26 cellular contexts compared by ENCODE assay signal in genomic region chr20:60786686-60787217, GRCh38.
A peak's percentile ranks its signal among the peaks of the same experiment; 100 is the strongest.
DNase-seq lines count a peak whose midpoint lies in the region; ATAC-seq, FAIRE-seq and TF ChIP-seq lines count a peak whose summit lies in the region.
"Had no signal": no experiment of that assay in that cellular context is flagged by ENCODE, and none has a peak within 500 bp of the region (broad histone marks: within the 10 kb centered on the region; RNA-seq: fewer than 3 reads in every experiment).

No MANE protein-coding gene starts in this region.

- H3K9ac ChIP-seq in H1 (replicated peaks in 1 of 4; ENCODE audit: extremely low read depth in 1 of 4, low read depth in 3 of 4, low read length in 3 of 4) (no peak overlapping the region), HepG2 (ENCODE audit: insufficient read depth, low read depth, low read length) (no peak overlapping the region)
- H3K9ac ChIP-seq: BLaER1 treated with 17β-estradiol and CSF1 and Interleukin-3, amounts not matched to agents 10 nM and 100 nM; GM23248 had no signal

- H3K36me3 ChIP-seq in RWPE2 (ENCODE audit: low read depth) (no peaks in the 10 kb centered on the region), H1 (ENCODE audit: control insufficient read depth in 2 of 4, insufficient read depth in 4 of 4, low read length in 3 of 4) (no peaks in the 10 kb centered on the region), HepG2 (replicated peaks in 1 of 2; ENCODE audit: control insufficient read depth in 1 of 2, insufficient read depth in 2 of 2, low read length in 2 of 2) (no peaks in the 10 kb centered on the region), A673 (ENCODE audit: insufficient read depth, low read length, poor library complexity, severe bottlenecking) (no peaks in the 10 kb centered on the region), pancreas (no peaks in the 10 kb centered on the region)
- H3K36me3 ChIP-seq: BE2C; BLaER1 treated with 17β-estradiol and CSF1 and Interleukin-3, amounts not matched to agents 10 nM and 100 nM had no signal

- TF ChIP-seq POLR2A in H1 (IDR thresholded peaks at IDR 0.05; ENCODE audit: control extremely low read depth in 1 of 2, low read depth in 2 of 2, low read length in 2 of 2) (no peak), HepG2 (IDR thresholded peaks at IDR 0.05; ENCODE audit: insufficient read depth in 1 of 2, low read depth in 2 of 2, low read length in 2 of 2) (no peak)

- ATAC-seq in RWPE2 (ENCODE audit: low read depth) (0 out of 3 replicates have a peak, but pooled peaks have one; percentile 44), HepG2 (no peak), pancreas (no peak)
- ATAC-seq: GM12878, HCT116 had no signal

- no peaks in the 10 kb centered on the region for H3K79me1 ChIP-seq in H1 (ENCODE audit: low read depth, low read length)

- H4K20me1 ChIP-seq in H1 (replicated peaks in 1 of 2; ENCODE audit: control insufficient read depth in 1 of 2, insufficient read depth in 2 of 2, low read length in 2 of 2): peaks cover 0 to 2% of the 10 kb centered on the region in 2 experiments
- no peaks in the 10 kb centered on the region for H4K20me1 ChIP-seq in HepG2 (ENCODE audit: insufficient read depth, low read length)
- H4K20me1 ChIP-seq: BLaER1 treated with 17β-estradiol and CSF1 and Interleukin-3, amounts not matched to agents 10 nM and 100 nM had no signal

- FAIRE-seq in H1 (lab: Jason Lieb, UNC): no peak
- FAIRE-seq in HepG2 (lab: Jason Lieb, UNC): no peak
- no peak for FAIRE-seq in pancreas (lab: Jason Lieb, UNC)
- FAIRE-seq: A204.1, G401.6, GM12878, GM19239 had no signal

- no peaks in the 10 kb centered on the region for H3K4me1 ChIP-seq in RWPE2 (ENCODE audit: insufficient read depth, poor library complexity, severe bottlenecking)
- peaks cover 0 to 10% (median 0%) of the 10 kb centered on the region in 4 experiments; a peak in 4 of 7 replicates for H3K4me1 ChIP-seq in H1 (replicated peaks in 1 of 4; ENCODE audit: control insufficient read depth in 3 of 4, insufficient read depth in 4 of 4, low read length in 3 of 4)
- H3K4me1 ChIP-seq in HepG2 (ENCODE audit: insufficient read depth, low read length): no peaks in the 10 kb centered on the region
- no peaks in the 10 kb centered on the region for H3K4me1 ChIP-seq in A673 (ENCODE audit: insufficient read depth, low read length, poor library complexity, severe bottlenecking)
- no peaks in the 10 kb centered on the region for H3K4me1 ChIP-seq in pancreas
- H3K4me1 ChIP-seq: BE2C had no signal

- no TSS peak for BruUV-seq in HepG2 (replicated peaks; lab: Mats Ljungman, UMichigan)
- no TSS peak for BruUV-seq in A673 (replicated peaks; lab: Mats Ljungman, UMichigan)

- H3K79me2 ChIP-seq in H1 (ENCODE audit: control insufficient read depth in 1 of 2, insufficient read depth in 2 of 2, low read length in 2 of 2) (no peaks in the 10 kb centered on the region), HepG2 (ENCODE audit: insufficient read depth, low read length) (no peaks in the 10 kb centered on the region)

- H3K14ac ChIP-seq in H1 (ENCODE audit: insufficient read length): no peak overlapping the region

- DNase-seq in Daoy (ENCODE audit: low read depth) (peak; percentile 17), RWPE2 (ENCODE audit: low spot score) (no peak), H1 (ENCODE audit: low read depth in 1 of 2, low spot score in 2 of 2) (no peak), HepG2 (ENCODE audit: low spot score) (no peak), A673 (ENCODE audit: low spot score) (no peak), pancreas (no peak), NCI-H1105 treated with DMSO at 0.1 percent for 48 hours (lab: John Stamatoyannopoulos, UW) (no peak)
- DNase-seq in activated CD4-positive, alpha-beta T cell treated with anti-CD3 and anti-CD28 coated beads, Interleukin-2, amount 50 U/mL, for 1 hour: no peak
- DNase-seq: ACHN; AML-193; BE2C; Calu3; CD4-positive, alpha-beta T cell; COR-L47; DMS53; DMS79 treated with DMSO at 0.1 percent for 48 hours; H9; HFFc6 had no signal

- no peak overlapping the region for H3K27ac ChIP-seq in RWPE2 (ENCODE audit: poor library complexity, severe bottlenecking)
- no peak overlapping the region for H3K27ac ChIP-seq in H1 (ENCODE audit: low read depth, low read length)
- no peak overlapping the region for H3K27ac ChIP-seq in HepG2 (ENCODE audit: extremely low read length, insufficient read depth, low read length)
- no peak overlapping the region for H3K27ac ChIP-seq in A673 (ENCODE audit: low read depth, low read length, poor library complexity, severe bottlenecking)
- H3K27ac ChIP-seq in pancreas: no peak overlapping the region
- H3K27ac ChIP-seq: 22Rv1; BLaER1 treated with 17β-estradiol and CSF1 and Interleukin-3, amounts not matched to agents 10 nM and 100 nM; GM23248 had no signal

- H3K4me3 ChIP-seq in RWPE2 (ENCODE audit: severe bottlenecking) (no peak overlapping the region), H1 (ENCODE audit: extremely low read depth in 1 of 4, insufficient read depth in 2 of 4, low read depth in 3 of 4, low read length in 4 of 4) (no peak overlapping the region), HepG2 (replicated peaks in 1 of 3; ENCODE audit: insufficient read depth in 1 of 3, low read depth in 2 of 3, low read length in 3 of 3) (no peak overlapping the region), A673 (ENCODE audit: low read depth, low read length, poor library complexity, severe bottlenecking) (no peak overlapping the region), pancreas (no peak overlapping the region)
- H3K4me3 ChIP-seq: BLaER1 treated with 17β-estradiol and CSF1 and Interleukin-3, amounts not matched to agents 10 nM and 100 nM; GM12878; GM23248 had no signal

- H3K23ac ChIP-seq in H1 (ENCODE audit: insufficient read length): no peak overlapping the region

- peak overlapping the region; percentile 94; the same call in 1 of the 2 replicates for H2BK12ac ChIP-seq in H1 (ENCODE audit: low read depth, low read length)

- TF ChIP-seq CTCF in RWPE2 (IDR thresholded peaks at IDR 0.05; ENCODE audit: poor library complexity, severe bottlenecking): no peak
- no peak for TF ChIP-seq CTCF in H1 (IDR thresholded peaks at IDR 0.05; ENCODE audit: control extremely low read depth in 1 of 3, insufficient read depth in 1 of 3, low read depth in 1 of 3, low read length in 3 of 3)
- no peak for TF ChIP-seq CTCF in HepG2 (CRISPR knock-in tag; IDR thresholded peaks at IDR 0.05)
- no peak for TF ChIP-seq CTCF in A673 (conservative IDR thresholded peaks at IDR 0.05; ENCODE audit: low read depth, low read length)
- no peak for TF ChIP-seq CTCF in pancreas (IDR thresholded peaks at IDR 0.05)

- TF ChIP-seq EP300 in H1 (IDR thresholded peaks at IDR 0.05; ENCODE audit: borderline replicate concordance in 1 of 2, low read depth in 2 of 2, low read length in 2 of 2): no peak
- no peak for TF ChIP-seq EP300 in HepG2 (IDR thresholded peaks at IDR 0.05; ENCODE audit: low read depth in 2 of 2, low read length in 2 of 2)
- no peak for TF ChIP-seq EP300 in HepG2 (CRISPR knock-in tag; IDR thresholded peaks at IDR 0.05; ENCODE audit: borderline replicate concordance)

- H2BK5ac ChIP-seq in H1 (ENCODE audit: low read depth, low read length): 0 out of 2 replicates have a peak overlapping the region, but pooled peaks have one; percentile 5

- no peak overlapping the region for H4K91ac ChIP-seq in H1 (replicated peaks; ENCODE audit: insufficient read length, low read length)

- no peak overlapping the region for H4K5ac ChIP-seq in H1 (ENCODE audit: insufficient read length, low read depth, low read length)

- POLR2A ChIA-PET in H1 (lab: Charles Lee; ENCODE audit: partially characterized antibody): no interaction called here
- POLR2A ChIA-PET in HepG2 (lab: Yijun Ruan, JAX): no interaction called here
- POLR2A ChIA-PET in A673 (lab: Charles Lee; ENCODE audit: low non-redundant PET): no interaction called here

- 0 out of 2 replicates have a peak overlapping the region, but pooled peaks have one; percentile 24 for H2AK5ac ChIP-seq in H1 (ENCODE audit: low read depth, low read length)

- no peak overlapping the region for H3K4ac ChIP-seq in H1 (replicated peaks; ENCODE audit: insufficient read length, low read depth, low read length)

- peaks cover 86% of the 10 kb centered on the region for H3K27me3 ChIP-seq in RWPE2 (ENCODE audit: insufficient read depth, poor library complexity, severe bottlenecking)
- H3K27me3 ChIP-seq in H1 (replicated peaks in 1 of 4; ENCODE audit: control insufficient read depth in 3 of 4, extremely low read depth in 1 of 4, insufficient read depth in 3 of 4, low read length in 3 of 4): no peaks in the 10 kb centered on the region; a peak in 1 of 7 replicates
- H3K27me3 ChIP-seq in HepG2 (ENCODE audit: control insufficient read depth in 1 of 2, insufficient read depth in 2 of 2, low read length in 2 of 2): no peaks in the 10 kb centered on the region
- peaks cover 18% of the 10 kb centered on the region for H3K27me3 ChIP-seq in A673 (replicated peaks; ENCODE audit: insufficient read depth, low read depth, low read length, poor library complexity)
- H3K27me3 ChIP-seq in pancreas: peaks cover 0 to 6% (median 2%) of the 10 kb centered on the region in 4 donors
- H3K27me3 ChIP-seq: BE2C; BLaER1 treated with 17β-estradiol and CSF1 and Interleukin-3, amounts not matched to agents 10 nM and 100 nM had no signal

- H2BK120ac ChIP-seq in H1 (replicated peaks; ENCODE audit: low read depth, low read length): no peak overlapping the region

- H3K56ac ChIP-seq in H1 (replicated peaks; ENCODE audit: insufficient read length, low read depth, low read length): no peak overlapping the region

- intact Hi-C loops in HepG2 (cut with micrococcal nuclease; ENCODE audit: unreplicated experiment): no loop called here
- intact Hi-C loops in A673 (cut with micrococcal nuclease; ENCODE audit: unreplicated experiment): no loop called here
- intact Hi-C loops in pancreas (cut with DNase I): no loop called here

- in situ Hi-C loops in HepG2 (cut with HindIII; ENCODE audit: extremely low pct_ligation_motif_present, low pct_unique_long_range_greater_than_20kb): no loop called here

- CTCF ChIA-PET in H1 (lab: Charles Lee; ENCODE audit: partially characterized antibody) (interaction anchor here (1.3 kb wide), 1 partner anchor 9 kb away, joined by 4 read pairs; no protein-coding TSS in a partner anchor), HepG2 (lab: Yijun Ruan, JAX; ENCODE audit: low intra/inter-chr PET ratio, low total read pairs) (no interaction called here), A673 (lab: Charles Lee) (no interaction called here)

- peaks cover 2% of the 10 kb centered on the region; the same call in 1 of the 2 replicates for H3K23me2 ChIP-seq in H1 (ENCODE audit: low read depth, low read length)

- 100% methylated on average over 4 of the region's 4 CpGs; no CpG with 5 or more reads in 1 of the 2 experiments for WGBS in H1 (ENCODE audit: extremely low coverage in 1 of 2, insufficient coverage in 1 of 2, insufficient read length in 1 of 2, insufficient replicate concordance in 2 of 2, low coverage in 1 of 2, low lambda C conversion rate in 2 of 2, missing lambda C conversion rate in 1 of 2), 2 experiments
- 44% methylated on average over 4 of the region's 4 CpGs for WGBS in HepG2 (ENCODE audit: low lambda C conversion rate)
- WGBS in pancreas, 2 donors: 61 to 72% methylated on average over 4 of the region's 4 CpGs

- H3K18ac ChIP-seq in H1 (ENCODE audit: extremely low read depth, low read length): 0 out of 2 replicates have a peak overlapping the region, but pooled peaks have one; percentile 9

- peak overlapping the region; percentile 72; the same call in 1 of the 2 replicates for H2BK20ac ChIP-seq in H1 (ENCODE audit: low read length)

- peak overlapping the region; percentile 62; the same call in 1 of the 2 replicates for H2BK15ac ChIP-seq in H1 (ENCODE audit: low read length)

- no peak overlapping the region for H4K8ac ChIP-seq in H1 (ENCODE audit: extremely low read depth, insufficient read depth, low read length)

- H2AFZ ChIP-seq in H1 (ENCODE audit: low read length): no peak overlapping the region
- H2AFZ ChIP-seq in HepG2 (ENCODE audit: low read length): no peak overlapping the region
- H2AFZ ChIP-seq: GM23248 had no signal

- TF ChIP-seq RAD21 in H1 (IDR thresholded peaks at IDR 0.05 in 1 of 2, conservative IDR thresholded peaks at IDR 0.05 in 1 of 2; ENCODE audit: low read depth in 2 of 2, low read length in 2 of 2) (no peak), HepG2 (CRISPR knock-in tag; IDR thresholded peaks at IDR 0.05) (no peak)

- H3K4me2 ChIP-seq in H1 (ENCODE audit: insufficient read depth in 1 of 2, low read depth in 2 of 2, low read length in 2 of 2): no peak overlapping the region
- H3K4me2 ChIP-seq in HepG2 (ENCODE audit: low read depth, low read length): no peak overlapping the region
- H3K4me2 ChIP-seq: BLaER1 treated with 17β-estradiol and CSF1 and Interleukin-3, amounts not matched to agents 10 nM and 100 nM had no signal

- H3K9me3 ChIP-seq in RWPE2 (ENCODE audit: severe bottlenecking) (no peaks in the 10 kb centered on the region), H1 (ENCODE audit: insufficient read depth in 2 of 2, low read depth in 1 of 2, low read length in 1 of 2) (no peaks in the 10 kb centered on the region), HepG2 (ENCODE audit: low read length) (peaks cover 31% of the 10 kb centered on the region), A673 (ENCODE audit: low read depth, low read length, poor library complexity, severe bottlenecking) (no peaks in the 10 kb centered on the region), pancreas (no peaks in the 10 kb centered on the region)
- H3K9me3 ChIP-seq: BE2C had no signal
